ENCODE assay signal across 33 cellular contexts in genomic region chr12:102470964-102471363, GRCh38. TPM values are rescaled to one million over a fixed set of nuclear protein-coding genes. Genes with fewer than 3 reads are reported as not detected.
"Had no signal": no experiment of that assay in that cellular context is flagged by ENCODE, and none has a peak within 500 bp of the region (broad histone marks: within the 10 kb centered on the region; RNA-seq: fewer than 3 reads in every experiment).

No MANE protein-coding gene starts in this region.

- H3K4me3 Mint-ChIP-seq: activated CD4-positive, alpha-beta memory T cell treated with anti-CD3 and anti-CD28 coated beads for 36 hours; activated CD4-positive, alpha-beta T cell treated with anti-CD3 and anti-CD28 coated beads for 36 hours; activated CD4-positive, alpha-beta T cell treated with anti-CD3 and anti-CD28 coated beads, Interleukin-2, amount 10 ng/mL, durations not matched to agents 24 days and 14 days; activated CD8-positive, alpha-beta memory T cell treated with anti-CD3 and anti-CD28 coated beads, Interleukin-2, amount 10 ng/mL, durations not matched to agents 7 days and 5 days; activated CD8-positive, alpha-beta T cell treated with anti-CD3 and anti-CD28 coated beads, Interleukin-2, amount 10 ng/mL, durations not matched to agents 7 days and 5 days; activated naive CD4-positive, alpha-beta T cell treated with anti-CD3 and anti-CD28 coated beads for 36 hours; activated naive CD4-positive, alpha-beta T cell treated with anti-CD3 and anti-CD28 coated beads, Interleukin-2, amount 50 U/mL, for 24 hours; activated naive CD8-positive, alpha-beta T cell treated with anti-CD3 and anti-CD28 coated beads for 36 hours; activated naive CD8-positive, alpha-beta T cell treated with anti-CD3 and anti-CD28 coated beads, Interleukin-2, amount 50 U/mL, for 24 hours; activated T-helper 1 cell treated with anti-CD3 and anti-CD28 coated beads, Interleukin-12 subunit alpha, Interleukin-12 subunit beta, Interleukin-2, Interleukin-4 antibody, amounts not matched to agents 30 ng/mL and 10 ng/mL and 1 ng/mL, durations not matched to agents 14 hours and 24 hours and 36 hours; effector memory CD8-positive, alpha-beta T cell had no signal

- H3K27ac ChIP-seq: adrenal gland, body of pancreas, foreskin keratinocyte, gastrocnemius medialis, heart left ventricle had no signal

- DNase-seq: activated CD4-positive, alpha-beta memory T cell treated with anti-CD3 and anti-CD28 coated beads for 36 hours; activated CD4-positive, alpha-beta T cell treated with anti-CD3 and anti-CD28 coated beads for 36 hours; activated CD4-positive, alpha-beta T cell treated with anti-CD3 and anti-CD28 coated beads, Interleukin-2, amount 10 ng/mL, durations not matched to agents 24 days and 14 days; activated CD4-positive, CD25-positive, alpha-beta regulatory T cell; activated CD4-positive, CD25-positive, alpha-beta regulatory T cell treated with anti-CD3 and anti-CD28 coated beads, Interleukin-2, amount 50 U/mL, for 72 hours; activated CD8-positive, alpha-beta memory T cell treated with anti-CD3 and anti-CD28 coated beads, Interleukin-2, amount 10 ng/mL, durations not matched to agents 7 days and 5 days; activated CD8-positive, alpha-beta memory T cell treated with anti-CD3 and anti-CD28 coated beads, Interleukin-2, amount 50 U/mL, for 4 hours; activated CD8-positive, alpha-beta T cell treated with anti-CD3 and anti-CD28 coated beads, Interleukin-2, amount 10 ng/mL, durations not matched to agents 7 days and 5 days; activated effector memory CD4-positive, alpha-beta T cell treated with anti-CD3 and anti-CD28 coated beads, Interleukin-2, amount 50 U/mL, for 16 hours; activated naive CD4-positive, alpha-beta T cell treated with anti-CD3 and anti-CD28 coated beads for 36 hours; activated naive CD8-positive, alpha-beta T cell treated with anti-CD3 and anti-CD28 coated beads for 36 hours; activated naive CD8-positive, alpha-beta T cell treated with anti-CD3 and anti-CD28 coated beads, Interleukin-2, amount 50 U/mL, for 24 hours; activated T-cell treated with anti-CD3 and anti-CD28 coated beads, Interleukin-2, amount 50 U/mL, for 1 hour; activated T-cell treated with anti-CD3 and anti-CD28 coated beads, Interleukin-2, amount 50 U/mL, for 48 hours; adrenal gland; amygdala; aorta; body of pancreas; caudate nucleus; cortex of kidney; dermis blood vessel endothelial cell; effector CD4-positive, alpha-beta T cell; effector memory CD8-positive, alpha-beta T cell; foreskin keratinocyte; gastrocnemius medialis; glutamatergic neuron; heart left ventricle; T-helper 2 cell had no signal

- H3K36me3 Mint-ChIP-seq: activated CD4-positive, alpha-beta memory T cell treated with anti-CD3 and anti-CD28 coated beads for 36 hours; activated naive CD4-positive, alpha-beta T cell treated with anti-CD3 and anti-CD28 coated beads, Interleukin-2, amount 50 U/mL, for 24 hours had no signal

- H3K27me3 ChIP-seq: adrenal gland, body of pancreas, foreskin keratinocyte, gastrocnemius medialis had no signal

- H3K36me3 ChIP-seq: adrenal gland, gastrocnemius medialis had no signal

- ATAC-seq: activated CD4-positive, alpha-beta T cell treated with anti-CD3 and anti-CD28 coated beads for 36 hours; activated CD8-positive, alpha-beta memory T cell treated with anti-CD3 and anti-CD28 coated beads, Interleukin-2, amount 10 ng/mL, durations not matched to agents 7 days and 5 days; activated CD8-positive, alpha-beta T cell treated with anti-CD3 and anti-CD28 coated beads, Interleukin-2, amount 10 ng/mL, durations not matched to agents 7 days and 5 days; activated naive CD8-positive, alpha-beta T cell treated with anti-CD3 and anti-CD28 coated beads, Interleukin-2, amount 50 U/mL, for 24 hours; body of pancreas; effector memory CD8-positive, alpha-beta T cell; esophagus mucosa; foreskin keratinocyte; gastrocnemius medialis; heart left ventricle had no signal

- H3K9me3 Mint-ChIP-seq: activated CD4-positive, alpha-beta memory T cell treated with anti-CD3 and anti-CD28 coated beads for 36 hours; activated naive CD4-positive, alpha-beta T cell treated with anti-CD3 and anti-CD28 coated beads for 36 hours; activated naive CD4-positive, alpha-beta T cell treated with anti-CD3 and anti-CD28 coated beads, Interleukin-2, amount 50 U/mL, for 24 hours; activated naive CD8-positive, alpha-beta T cell treated with anti-CD3 and anti-CD28 coated beads for 36 hours; activated naive CD8-positive, alpha-beta T cell treated with anti-CD3 and anti-CD28 coated beads, Interleukin-2, amount 50 U/mL, for 24 hours; activated T-helper 1 cell treated with anti-CD3 and anti-CD28 coated beads, Interleukin-12 subunit alpha, Interleukin-12 subunit beta, Interleukin-2, Interleukin-4 antibody, amounts not matched to agents 30 ng/mL and 10 ng/mL and 1 ng/mL, durations not matched to agents 14 hours and 24 hours and 36 hours; activated T-helper 2 cell treated with anti-CD3 and anti-CD28 coated beads, Interferon-gamma antibody, Interleukin-2, Interleukin-4, amounts not matched to agents 10 μg/mL and 5 μg/mL and 100 μg/mL, durations not matched to agents 14 hours and 24 hours and 36 hours; effector memory CD8-positive, alpha-beta T cell had no signal

- H3K4me3 ChIP-seq: adrenal gland, body of pancreas, gastrocnemius medialis, heart left ventricle had no signal

- H3K9me3 ChIP-seq: adrenal gland, body of pancreas, gastrocnemius medialis, heart left ventricle had no signal

- H3K4me1 ChIP-seq: adrenal gland, foreskin keratinocyte, gastrocnemius medialis had no signal

- H3K27ac Mint-ChIP-seq: activated CD4-positive, alpha-beta memory T cell treated with anti-CD3 and anti-CD28 coated beads for 36 hours; activated CD4-positive, alpha-beta T cell treated with anti-CD3 and anti-CD28 coated beads for 36 hours; activated CD4-positive, alpha-beta T cell treated with anti-CD3 and anti-CD28 coated beads, Interleukin-2, amount 10 ng/mL, durations not matched to agents 24 days and 14 days; activated CD8-positive, alpha-beta memory T cell treated with anti-CD3 and anti-CD28 coated beads, Interleukin-2, amount 10 ng/mL, durations not matched to agents 7 days and 5 days; activated CD8-positive, alpha-beta T cell treated with anti-CD3 and anti-CD28 coated beads, Interleukin-2, amount 10 ng/mL, durations not matched to agents 7 days and 5 days; activated naive CD4-positive, alpha-beta T cell treated with anti-CD3 and anti-CD28 coated beads for 36 hours; activated naive CD4-positive, alpha-beta T cell treated with anti-CD3 and anti-CD28 coated beads, Interleukin-2, amount 50 U/mL, for 24 hours; activated naive CD8-positive, alpha-beta T cell treated with anti-CD3 and anti-CD28 coated beads for 36 hours; activated naive CD8-positive, alpha-beta T cell treated with anti-CD3 and anti-CD28 coated beads, Interleukin-2, amount 50 U/mL, for 24 hours; activated T-helper 1 cell treated with anti-CD3 and anti-CD28 coated beads, Interleukin-12 subunit alpha, Interleukin-12 subunit beta, Interleukin-2, Interleukin-4 antibody, amounts not matched to agents 30 ng/mL and 10 ng/mL and 1 ng/mL, durations not matched to agents 14 hours and 24 hours and 36 hours; activated T-helper 2 cell treated with anti-CD3 and anti-CD28 coated beads, Interferon-gamma antibody, Interleukin-2, Interleukin-4, amounts not matched to agents 10 μg/mL and 5 μg/mL and 100 μg/mL, durations not matched to agents 14 hours and 24 hours and 36 hours; effector memory CD8-positive, alpha-beta T cell had no signal

- H3K4me1 Mint-ChIP-seq: activated naive CD4-positive, alpha-beta T cell treated with anti-CD3 and anti-CD28 coated beads, Interleukin-2, amount 50 U/mL, for 24 hours had no signal

- FAIRE-seq: colon had no signal

RNA-seq across cellular contexts. Expression of gene IGF1, which starts 9.4 kb away (rescaled TPM):
- total RNA-seq: activated CD4-positive, alpha-beta memory T cell treated with anti-CD3 and anti-CD28 coated beads for 36 hours; activated CD4-positive, alpha-beta T cell treated with anti-CD3 and anti-CD28 coated beads for 36 hours; activated naive CD4-positive, alpha-beta T cell treated with anti-CD3 and anti-CD28 coated beads for 36 hours; foreskin keratinocyte had no signal
- polyA plus RNA-seq: foreskin keratinocyte had no signal
